Comparison of ENCODE assay signal across 17 cellular contexts in genomic region chr12:82874935-82875334, GRCh38.
DNase-seq lines count a peak whose midpoint lies in the region; ATAC-seq, FAIRE-seq and TF ChIP-seq lines count a peak whose summit lies in the region.
"Had no signal": no experiment of that assay in that cellular context is flagged by ENCODE, and none has a peak within 500 bp of the region (broad histone marks: within the 10 kb centered on the region; RNA-seq: fewer than 3 reads in every experiment).

No MANE protein-coding gene starts in this region.

- H2BK12ac ChIP-seq in mesenchymal stem cell (ENCODE audit: low read length in 2 of 2) (no peak overlapping the region), H9 (ENCODE audit: insufficient read length, low read depth, low read length) (no peak overlapping the region)

- peaks cover 12 to 20% of the 10 kb centered on the region in 2 experiments for H3K4me1 Mint-ChIP-seq in H9

- no peak overlapping the region for H2BK120ac ChIP-seq in mesenchymal stem cell (ENCODE audit: low read depth, low read length)
- no peak overlapping the region for H2BK120ac ChIP-seq in H9 (ENCODE audit: low read depth, low read length, poor library complexity, severe bottlenecking)

- no peak overlapping the region for H3K4me3 ChIP-seq in bronchial epithelial cell (ENCODE audit: low read depth, low read length)
- no peak overlapping the region for H3K4me3 ChIP-seq in mesenchymal stem cell (ENCODE audit: insufficient read depth in 1 of 2, low read depth in 1 of 2, low read length in 2 of 2)
- no peak overlapping the region for H3K4me3 ChIP-seq in vagina
- H3K4me3 ChIP-seq: heart left ventricle, right lobe of liver had no signal

- intact Hi-C loops in vagina (cut with DNase I), result no loop called here

- H3K18ac ChIP-seq in mesenchymal stem cell (ENCODE audit: low read depth in 1 of 2, low read length in 2 of 2), result no peak overlapping the region
- H3K18ac ChIP-seq in H9 (ENCODE audit: insufficient read length, low read depth, low read length), result no peak overlapping the region

- no peak overlapping the region for H4K91ac ChIP-seq in mesenchymal stem cell (ENCODE audit: low read length)
- H4K91ac ChIP-seq in H9 (ENCODE audit: insufficient read length, low read depth, low read length), result no peak overlapping the region

- DNase-seq in NCI-H1694 treated with DMSO at 0.1 percent for 48 hours (lab: John Stamatoyannopoulos, UW) (peak; percentile 87), bronchial epithelial cell (ENCODE audit: low read depth) (peak; percentile 84), mesenchymal stem cell (peak; percentile 59), vagina (ENCODE audit: extremely low spot score in 2 of 2) (no peak), H9 (no peak)
- DNase-seq: activated T-cell treated with anti-CD3 and anti-CD28 coated beads, Interleukin-2, amount 50 U/mL, for 1 hour; heart left ventricle; KG1; left cardiac atrium; NCI-H2029; right lobe of liver; SK-N-SH; WERI-Rb-1 had no signal

- H3K56ac ChIP-seq in H9 (ENCODE audit: insufficient read length, low read depth, low read length), result no peak overlapping the region

- no peaks in the 10 kb centered on the region for H3K23me2 ChIP-seq in H9 (ENCODE audit: insufficient read length, low read depth, low read length, poor library complexity, severe bottlenecking)

- H3K23ac ChIP-seq in mesenchymal stem cell (ENCODE audit: low read length in 2 of 2), result no peak overlapping the region
- no peak overlapping the region for H3K23ac ChIP-seq in H9 (ENCODE audit: insufficient read length, low read depth, low read length)

- H3K4me3 Mint-ChIP-seq in H9, result no peak overlapping the region
- H3K4me3 Mint-ChIP-seq: nephron; stimulated activated naive CD8-positive, alpha-beta T cell treated with anti-CD3 and anti-CD28 coated beads, Interleukin-15, Interleukin-2, amounts not matched to agents 100 ng/mL and 50 ng/mL, for 24 hours had no signal

- H3K36me3 ChIP-seq in bronchial epithelial cell (ENCODE audit: control insufficient read depth, insufficient read depth, low read length), result no peaks in the 10 kb centered on the region
- H3K36me3 ChIP-seq in mesenchymal stem cell (ENCODE audit: control insufficient read depth in 1 of 2, insufficient read depth in 2 of 2, low read depth in 1 of 2, low read length in 2 of 2), result no peaks in the 10 kb centered on the region
- no peaks in the 10 kb centered on the region for H3K36me3 ChIP-seq in vagina
- H3K36me3 ChIP-seq: heart left ventricle, right lobe of liver, WERI-Rb-1 had no signal

- H3K4ac ChIP-seq in mesenchymal stem cell (ENCODE audit: low read depth in 1 of 2, low read length in 2 of 2), result no peak overlapping the region
- H3K4ac ChIP-seq in H9 (ENCODE audit: low read depth, low read length), result no peak overlapping the region

- H3K36me3 Mint-ChIP-seq in H9 (ENCODE audit: insufficient read depth in 1 of 3, low read depth in 3 of 3), result no peaks in the 10 kb centered on the region

- H2AFZ ChIP-seq in mesenchymal stem cell (ENCODE audit: low read depth, low read length) (no peak overlapping the region), H9 (ENCODE audit: low read length) (no peak overlapping the region)

- H3K14ac ChIP-seq in mesenchymal stem cell (ENCODE audit: low read length in 2 of 2), result no peak overlapping the region
- no peak overlapping the region for H3K14ac ChIP-seq in H9 (ENCODE audit: insufficient read depth, low read length)

- no peak overlapping the region for H3K27ac ChIP-seq in mesenchymal stem cell (ENCODE audit: low read length, poor library complexity, severe bottlenecking)
- no peak overlapping the region for H3K27ac ChIP-seq in vagina
- H3K27ac ChIP-seq in H9 (ENCODE audit: insufficient read length, low read depth, low read length), result no peak overlapping the region
- H3K27ac ChIP-seq: heart left ventricle, right lobe of liver, WERI-Rb-1 had no signal

- no peak overlapping the region for H2BK15ac ChIP-seq in mesenchymal stem cell (ENCODE audit: low read depth, poor library complexity, severe bottlenecking)
- no peak overlapping the region for H2BK15ac ChIP-seq in H9 (ENCODE audit: low read depth, low read length)

- H3K9me3 ChIP-seq in mesenchymal stem cell (ENCODE audit: control insufficient read depth, low read length) (no peaks in the 10 kb centered on the region), vagina (no peaks in the 10 kb centered on the region), H9 (ENCODE audit: control insufficient read depth, low read depth, low read length) (no peaks in the 10 kb centered on the region)
- H3K9me3 ChIP-seq: heart left ventricle, right lobe of liver, SK-N-SH had no signal

- no peak for TF ChIP-seq POLR2A in vagina (IDR thresholded peaks at IDR 0.05)

- H3K4me2 ChIP-seq in mesenchymal stem cell (ENCODE audit: low read length, poor library complexity, severe bottlenecking), result no peak overlapping the region
- H3K4me2 ChIP-seq in H9 (ENCODE audit: insufficient read depth, insufficient read length, low read length), result no peak overlapping the region
- H3K4me2 ChIP-seq: SK-N-SH had no signal

- TF ChIP-seq CTCF in bronchial epithelial cell (IDR thresholded peaks at IDR 0.05; ENCODE audit: insufficient read depth, low read length, severe bottlenecking), result no peak
- no peak for TF ChIP-seq CTCF in vagina (IDR thresholded peaks at IDR 0.05)
- TF ChIP-seq CTCF in H9 (conservative IDR thresholded peaks at IDR 0.05), result no peak

- H4K5ac ChIP-seq in H9 (ENCODE audit: insufficient read length, low read depth, low read length), result no peak overlapping the region

- H3T11ph ChIP-seq in H9 (ENCODE audit: low read length), result no peak overlapping the region

- no peak for FAIRE-seq in bronchial epithelial cell (lab: Jason Lieb, UNC)

- no peaks in the 10 kb centered on the region for H3K27me3 Mint-ChIP-seq in H9 (ENCODE audit: low read depth)
- H3K27me3 Mint-ChIP-seq: stimulated activated naive CD8-positive, alpha-beta T cell treated with anti-CD3 and anti-CD28 coated beads, Interleukin-15, Interleukin-2, amounts not matched to agents 100 ng/mL and 50 ng/mL, for 24 hours had no signal

- H2AK5ac ChIP-seq in mesenchymal stem cell (ENCODE audit: low read length, severe bottlenecking), result no peak overlapping the region
- H2AK5ac ChIP-seq in H9 (ENCODE audit: insufficient read length, low read length), result no peak overlapping the region

- no peaks in the 10 kb centered on the region for H4K20me1 ChIP-seq in H9 (ENCODE audit: control insufficient read depth, insufficient read depth, insufficient read length)

- ATAC-seq in GM18868 (IDR thresholded peaks at IDR 0.05; ENCODE audit: unreplicated experiment) (peak; percentile 43), GM21515 (IDR thresholded peaks at IDR 0.05; ENCODE audit: unreplicated experiment) (no peak)
- ATAC-seq: heart left ventricle, left cardiac atrium, right lobe of liver had no signal

- H3K4me1 ChIP-seq in mesenchymal stem cell (ENCODE audit: control insufficient read depth, insufficient read depth, low read depth, low read length) (peaks cover 2% of the 10 kb centered on the region), vagina (peaks cover 6% of the 10 kb centered on the region), H9 (ENCODE audit: insufficient read depth, low read length) (no peaks in the 10 kb centered on the region)
- H3K4me1 ChIP-seq: right lobe of liver had no signal

- H3K9ac ChIP-seq in mesenchymal stem cell (ENCODE audit: low read length) (no peak overlapping the region), H9 (ENCODE audit: extremely low read depth, insufficient read length, low read length) (no peak overlapping the region)
- H3K9ac ChIP-seq: SK-N-SH had no signal

- H4K8ac ChIP-seq in mesenchymal stem cell (ENCODE audit: low read length), result no peak overlapping the region
- no peak overlapping the region for H4K8ac ChIP-seq in H9 (replicated peaks; ENCODE audit: insufficient read length, low read depth, low read length)

- 43% methylated on average over 1 of the region's 1 CpG for WGBS in mesenchymal stem cell
- no CpG with 5 or more reads among the region's 1 CpG for WGBS in H9 (ENCODE audit: extremely low coverage, insufficient read length, low lambda C conversion rate)

- no peak overlapping the region for H3K27ac Mint-ChIP-seq in H9
- H3K27ac Mint-ChIP-seq: nephron; stimulated activated naive CD8-positive, alpha-beta T cell treated with anti-CD3 and anti-CD28 coated beads, Interleukin-15, Interleukin-2, amounts not matched to agents 100 ng/mL and 50 ng/mL, for 24 hours had no signal

- H3K79me2 ChIP-seq in H9 (ENCODE audit: insufficient read depth, low read length), result no peaks in the 10 kb centered on the region

- no peaks in the 10 kb centered on the region; a peak in 1 of 5 replicates for H3K9me3 Mint-ChIP-seq in H9
- H3K9me3 Mint-ChIP-seq: nephron; stimulated activated naive CD8-positive, alpha-beta T cell treated with anti-CD3 and anti-CD28 coated beads, Interleukin-15, Interleukin-2, amounts not matched to agents 100 ng/mL and 50 ng/mL, for 24 hours had no signal

- H2BK5ac ChIP-seq in mesenchymal stem cell (ENCODE audit: low read depth, low read length, poor library complexity, severe bottlenecking) (no peak overlapping the region), H9 (ENCODE audit: insufficient read length, low read length) (no peak overlapping the region)

- no peak overlapping the region for H2BK20ac ChIP-seq in H9 (ENCODE audit: low read depth, low read length, poor library complexity, severe bottlenecking)

- H3K79me1 ChIP-seq in mesenchymal stem cell (replicated peaks; ENCODE audit: low read length, poor library complexity, severe bottlenecking) (peaks cover 4% of the 10 kb centered on the region), H9 (ENCODE audit: insufficient read depth, low read depth, low read length, poor library complexity, severe bottlenecking) (no peaks in the 10 kb centered on the region)

- H3K27me3 ChIP-seq in bronchial epithelial cell (ENCODE audit: control insufficient read depth, insufficient read depth, low read length) (no peaks in the 10 kb centered on the region), mesenchymal stem cell (ENCODE audit: control insufficient read depth in 1 of 2, insufficient read depth in 1 of 2, low read length in 2 of 2) (no peaks in the 10 kb centered on the region), vagina (no peaks in the 10 kb centered on the region), H9 (ENCODE audit: insufficient read depth, low read length) (no peaks in the 10 kb centered on the region)
- H3K27me3 ChIP-seq: heart left ventricle, right lobe of liver had no signal

Comparison
In these comparisons a context has a peak if more than half of its experiments do, and no peak if none do; other contexts are left out.
1. DNase-seq: peak in NCI-H1694 treated with DMSO at 0.1 percent for 48 hours (single experiment), bronchial epithelial cell (single experiment) and mesenchymal stem cell (single experiment); none in vagina (0 of 2) and H9 (single experiment).